In the genomic region with DNA sequence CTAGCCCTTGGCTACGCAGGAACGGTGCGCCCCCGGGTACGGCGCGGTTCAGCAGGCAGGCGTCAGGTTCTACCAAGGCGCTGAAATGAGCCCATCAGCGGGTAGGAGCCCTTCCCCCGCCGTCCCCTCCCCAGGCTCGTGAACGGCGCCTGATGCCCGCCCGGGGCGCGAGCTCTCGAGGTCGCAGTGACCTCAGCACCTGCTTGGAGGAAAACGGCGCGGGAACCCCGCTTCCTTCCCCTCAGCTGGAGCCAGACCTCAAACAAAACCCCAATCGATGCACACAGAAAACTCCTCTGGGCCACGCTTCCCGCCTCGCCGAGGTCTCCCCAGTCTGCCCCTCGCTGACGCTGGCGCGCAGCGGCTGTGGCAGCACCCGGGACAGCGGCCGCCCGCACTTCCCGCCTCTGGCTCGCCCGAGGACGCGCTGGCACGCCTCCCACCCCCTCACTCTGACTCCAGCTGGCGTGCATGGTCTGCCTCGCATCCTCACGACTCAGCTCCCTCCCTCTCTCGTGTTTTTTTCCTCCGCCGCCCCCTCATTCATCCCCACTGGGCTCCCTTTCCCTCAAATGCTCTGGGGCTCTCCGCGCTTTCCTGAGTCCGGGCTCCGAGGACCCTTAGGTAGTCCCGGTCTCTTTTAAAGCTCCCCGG, we compare ENCODE assay signal across 1 cellular context.
TF ChIP-seq lines count a peak whose summit lies in the region.

No MANE protein-coding gene starts in this region.

TF ChIP-seq in HEK293, 187 proteins besides CTCF, POLR2A, EP300 and RAD21 (continued from another document):
- TF ChIP-seq, protein P1, sequence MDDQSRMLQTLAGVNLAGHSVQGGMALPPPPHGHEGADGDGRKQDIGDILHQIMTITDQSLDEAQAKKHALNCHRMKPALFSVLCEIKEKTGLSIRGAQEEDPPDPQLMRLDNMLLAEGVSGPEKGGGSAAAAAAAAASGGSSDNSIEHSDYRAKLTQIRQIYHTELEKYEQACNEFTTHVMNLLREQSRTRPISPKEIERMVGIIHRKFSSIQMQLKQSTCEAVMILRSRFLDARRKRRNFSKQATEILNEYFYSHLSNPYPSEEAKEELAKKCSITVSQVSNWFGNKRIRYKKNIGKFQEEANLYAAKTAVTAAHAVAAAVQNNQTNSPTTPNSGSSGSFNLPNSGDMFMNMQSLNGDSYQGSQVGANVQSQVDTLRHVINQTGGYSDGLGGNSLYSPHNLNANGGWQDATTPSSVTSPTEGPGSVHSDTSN (CRISPR knock-in tag; IDR thresholded peaks at IDR 0.05), result peak; percentile 21
- TF ChIP-seq ZNF777 (tag by site-specific recombination; IDR thresholded peaks at IDR 0.05; ENCODE audit: borderline replicate concordance) (no peak), ZNF16 (tag by site-specific recombination; IDR thresholded peaks at IDR 0.05; ENCODE audit: low read depth) (no peak)
